Comparison of ENCODE assay signal across 1 cellular context in genomic region chr7:45122975-45123860, GRCh38.
TF ChIP-seq lines count a peak whose summit lies in the region.

No MANE protein-coding gene starts in this region.

TF ChIP-seq in IMR-90, 13 proteins besides CTCF, POLR2A, EP300 and RAD21:
- TF ChIP-seq MXI1 (IDR thresholded peaks at IDR 0.05; ENCODE audit: borderline replicate concordance, low read depth, low read length) (no peak), MAZ (IDR thresholded peaks at IDR 0.05; ENCODE audit: borderline replicate concordance, low read depth, low read length) (no peak), RCOR1 (IDR thresholded peaks at IDR 0.05; ENCODE audit: insufficient replicate concordance, low read length) (no peak), MAFK (IDR thresholded peaks at IDR 0.05; ENCODE audit: low read depth, low read length) (no peak), RFX5 (IDR thresholded peaks at IDR 0.05; ENCODE audit: low read depth, low read length) (no peak), ELK1 (IDR thresholded peaks at IDR 0.05; ENCODE audit: borderline replicate concordance, low read depth, low read length) (no peak)
